25 cellular contexts compared by ENCODE assay signal in genomic region chr19:17682273-17682672, GRCh38. TPM values are rescaled to one million over a fixed set of nuclear protein-coding genes. Genes with fewer than 3 reads are reported as not detected.
"Had no signal": no experiment of that assay in that cellular context is flagged by ENCODE, and none has a peak within 500 bp of the region (broad histone marks: within the 10 kb centered on the region; RNA-seq: fewer than 3 reads in every experiment).

No MANE protein-coding gene starts in this region.

- H3K9me3 Mint-ChIP-seq: activated B cell treated with CpG ODN at 0.5 μM for 24 hours; activated CD4-positive, alpha-beta memory T cell treated with anti-CD3 and anti-CD28 coated beads, Interleukin-2, amount 10 ng/mL, durations not matched to agents 7 days and 5 days; activated CD4-positive, alpha-beta T cell treated with anti-CD3 and anti-CD28 coated beads, Interleukin-2, amount 10 ng/mL, durations not matched to agents 7 days and 5 days; activated naive CD4-positive, alpha-beta T cell treated with anti-CD3 and anti-CD28 coated beads, Interleukin-2, amount 10 ng/mL, durations not matched to agents 7 days and 5 days; activated naive CD4-positive, alpha-beta T cell treated with anti-CD3 and anti-CD28 coated beads, Interleukin-2, amount 50 U/mL, for 24 hours; activated naive CD8-positive, alpha-beta T cell treated with anti-CD3 and anti-CD28 coated beads, Interleukin-2, amount 10 ng/mL, durations not matched to agents 7 days and 5 days; activated naive CD8-positive, alpha-beta T cell treated with anti-CD3 and anti-CD28 coated beads, Interleukin-2, amount 50 U/mL, for 24 hours; activated T-cell treated with anti-CD3 and anti-CD28 coated beads, Interleukin-2, amount 50 U/mL, for 24 hours; activated T-helper 2 cell treated with anti-CD3 and anti-CD28 coated beads, Interferon-gamma antibody, Interleukin-2, Interleukin-4, amounts not matched to agents 10 μg/mL and 5 μg/mL and 100 μg/mL, durations not matched to agents 14 hours and 24 hours and 36 hours; central memory CD8-positive, alpha-beta T cell; T-cell had no signal

- H3K9me3 ChIP-seq: ascending aorta had no signal

- H3K4me3 Mint-ChIP-seq: activated B cell treated with CpG ODN at 0.5 μM for 24 hours; activated CD4-positive, alpha-beta memory T cell treated with anti-CD3 and anti-CD28 coated beads, Interleukin-2, amount 10 ng/mL, durations not matched to agents 7 days and 5 days; activated CD4-positive, alpha-beta T cell treated with anti-CD3 and anti-CD28 coated beads for 36 hours; activated CD4-positive, alpha-beta T cell treated with anti-CD3 and anti-CD28 coated beads, Interleukin-2, amount 10 ng/mL, durations not matched to agents 7 days and 5 days; activated CD8-positive, alpha-beta memory T cell treated with anti-CD3 and anti-CD28 coated beads, Interleukin-2, amount 10 ng/mL, durations not matched to agents 7 days and 5 days; activated CD8-positive, alpha-beta T cell treated with anti-CD3 and anti-CD28 coated beads, Interleukin-2, amount 10 ng/mL, durations not matched to agents 7 days and 5 days; activated naive CD4-positive, alpha-beta T cell treated with anti-CD3 and anti-CD28 coated beads, Interleukin-2, amount 10 ng/mL, durations not matched to agents 7 days and 5 days; activated naive CD4-positive, alpha-beta T cell treated with anti-CD3 and anti-CD28 coated beads, Interleukin-2, amount 50 U/mL, for 24 hours; activated naive CD8-positive, alpha-beta T cell; activated naive CD8-positive, alpha-beta T cell treated with anti-CD3 and anti-CD28 coated beads, Interleukin-2, amount 10 ng/mL, durations not matched to agents 7 days and 5 days; activated naive CD8-positive, alpha-beta T cell treated with anti-CD3 and anti-CD28 coated beads, Interleukin-2, amount 50 U/mL, for 24 hours; activated T-cell treated with anti-CD3 and anti-CD28 coated beads, Interleukin-2, amount 50 U/mL, for 24 hours; brain; central memory CD8-positive, alpha-beta T cell; T-cell; T-helper 17 cell had no signal

- H3K36me3 ChIP-seq: ascending aorta, cardiac muscle cell had no signal

- DNase-seq: activated B cell treated with CpG ODN at 0.5 μM for 24 hours; activated CD4-positive, alpha-beta T cell treated with anti-CD3 and anti-CD28 coated beads for 1 hour; activated effector memory CD4-positive, alpha-beta T cell treated with Interleukin-2 at 50 U/mL for 16 hours; activated gamma-delta T cell; cerebellar nuclear complex; WERI-Rb-1 had no signal

- FAIRE-seq: bronchial epithelial cell had no signal

- H3K27ac Mint-ChIP-seq: activated B cell treated with CpG ODN at 0.5 μM for 24 hours; activated CD4-positive, alpha-beta memory T cell treated with anti-CD3 and anti-CD28 coated beads, Interleukin-2, amount 10 ng/mL, durations not matched to agents 7 days and 5 days; activated CD4-positive, alpha-beta T cell treated with anti-CD3 and anti-CD28 coated beads for 36 hours; activated CD4-positive, alpha-beta T cell treated with anti-CD3 and anti-CD28 coated beads, Interleukin-2, amount 10 ng/mL, durations not matched to agents 7 days and 5 days; activated CD8-positive, alpha-beta memory T cell treated with anti-CD3 and anti-CD28 coated beads, Interleukin-2, amount 10 ng/mL, durations not matched to agents 7 days and 5 days; activated CD8-positive, alpha-beta T cell treated with anti-CD3 and anti-CD28 coated beads, Interleukin-2, amount 10 ng/mL, durations not matched to agents 7 days and 5 days; activated naive CD4-positive, alpha-beta T cell treated with anti-CD3 and anti-CD28 coated beads, Interleukin-2, amount 10 ng/mL, durations not matched to agents 7 days and 5 days; activated naive CD4-positive, alpha-beta T cell treated with anti-CD3 and anti-CD28 coated beads, Interleukin-2, amount 50 U/mL, for 24 hours; activated naive CD8-positive, alpha-beta T cell; activated naive CD8-positive, alpha-beta T cell treated with anti-CD3 and anti-CD28 coated beads, Interleukin-2, amount 10 ng/mL, durations not matched to agents 7 days and 5 days; activated naive CD8-positive, alpha-beta T cell treated with anti-CD3 and anti-CD28 coated beads, Interleukin-2, amount 50 U/mL, for 24 hours; activated T-cell treated with anti-CD3 and anti-CD28 coated beads, Interleukin-2, amount 50 U/mL, for 24 hours; activated T-helper 2 cell treated with anti-CD3 and anti-CD28 coated beads, Interferon-gamma antibody, Interleukin-2, Interleukin-4, amounts not matched to agents 10 μg/mL and 5 μg/mL and 100 μg/mL, durations not matched to agents 14 hours and 24 hours and 36 hours; brain; T-cell; T-helper 17 cell had no signal

- ATAC-seq: activated naive CD8-positive, alpha-beta T cell treated with anti-CD3 and anti-CD28 coated beads, Interleukin-2, amount 50 U/mL, for 24 hours; T-cell; T-helper 17 cell had no signal

- H3K36me3 Mint-ChIP-seq: activated CD8-positive, alpha-beta memory T cell treated with anti-CD3 and anti-CD28 coated beads, Interleukin-2, amount 10 ng/mL, durations not matched to agents 7 days and 5 days; activated naive CD4-positive, alpha-beta T cell treated with anti-CD3 and anti-CD28 coated beads, Interleukin-2, amount 10 ng/mL, durations not matched to agents 7 days and 5 days; activated naive CD4-positive, alpha-beta T cell treated with anti-CD3 and anti-CD28 coated beads, Interleukin-2, amount 50 U/mL, for 24 hours; activated naive CD8-positive, alpha-beta T cell; activated naive CD8-positive, alpha-beta T cell treated with anti-CD3 and anti-CD28 coated beads, Interleukin-2, amount 10 ng/mL, durations not matched to agents 7 days and 5 days; T-cell had no signal

- H3K27ac ChIP-seq: ascending aorta, cardiac muscle cell, WERI-Rb-1 had no signal

- H3K4me3 ChIP-seq: ascending aorta, cardiac muscle cell had no signal

RNA-seq across cellular contexts. Expression of gene UNC13A, which starts 5.9 kb away (rescaled TPM):
- total RNA-seq: T-helper 17 cell had no signal
